Comparison of ENCODE assay signal across 10 cellular contexts in genomic region chr9:121269888-121270254, GRCh38. TPM values are rescaled to one million over a fixed set of nuclear protein-coding genes. Genes with fewer than 3 reads are reported as not detected.
DNase-seq lines count a peak whose midpoint lies in the region; ATAC-seq, FAIRE-seq and TF ChIP-seq lines count a peak whose summit lies in the region.
"Had no signal": no experiment of that assay in that cellular context is flagged by ENCODE, and none has a peak within 500 bp of the region (broad histone marks: within the 10 kb centered on the region; RNA-seq: fewer than 3 reads in every experiment).

No MANE protein-coding gene starts in this region.

- H3K27ac Mint-ChIP-seq in GM23338: no peak overlapping the region
- H3K27ac Mint-ChIP-seq: activated naive CD8-positive, alpha-beta T cell treated with anti-CD3 and anti-CD28 coated beads, Interleukin-2, amount 10 ng/mL, durations not matched to agents 7 days and 5 days had no signal

- H3K4me1 ChIP-seq in GM23338 (ENCODE audit: insufficient read depth): peaks cover 36% of the 10 kb centered on the region
- peaks cover 46% of the 10 kb centered on the region for H3K4me1 ChIP-seq in hepatocyte (ENCODE audit: insufficient read depth)
- peaks cover 38 to 53% of the 10 kb centered on the region in 2 donors for H3K4me1 ChIP-seq in gastrocnemius medialis

- peak overlapping the region; percentile 95 for H3K4me2 ChIP-seq in GM23338
- H3K4me2 ChIP-seq in hepatocyte: peak overlapping the region; percentile 100

- H3K4me1 Mint-ChIP-seq in GM23338: peaks cover 53% of the 10 kb centered on the region

- no peaks in the 10 kb centered on the region; the same call in 1 of the 2 replicates for H4K20me1 ChIP-seq in GM23338 (replicated peaks; ENCODE audit: insufficient read depth)
- no peaks in the 10 kb centered on the region for H4K20me1 ChIP-seq in hepatocyte (ENCODE audit: insufficient read depth, poor library complexity, severe bottlenecking)

- no peaks in the 10 kb centered on the region for H3K9me3 ChIP-seq in hepatocyte (ENCODE audit: low read depth)
- H3K9me3 ChIP-seq in gastrocnemius medialis: no peaks in the 10 kb centered on the region

- no peak for TF ChIP-seq POLR2A in gastrocnemius medialis (IDR thresholded peaks at IDR 0.05)

- 74% methylated on average over 2 of the region's 2 CpGs for WGBS in hepatocyte (ENCODE audit: low lambda C conversion rate, missing lambda C conversion rate)

- H3F3A ChIP-seq in GM23338 (replicated peaks; ENCODE audit: low read depth): peaks cover 6% of the 10 kb centered on the region

- H3K4me3 Mint-ChIP-seq in GM23338: peak overlapping the region; percentile 71

- intact Hi-C loops in gastrocnemius medialis (cut with DNase I; ENCODE audit: low total_unique reads): loop anchor here (2.0 to 5.0 kb wide), 2 partner anchors 17 to 68 kb away; partner anchors contain the start of gene RAB14

- no peak for FAIRE-seq in urothelium cell line (lab: Jason Lieb, UNC)

- H3K27me3 ChIP-seq in GM23338 (ENCODE audit: insufficient read depth) (peaks cover 44% of the 10 kb centered on the region), hepatocyte (no peaks in the 10 kb centered on the region), gastrocnemius medialis (no peaks in the 10 kb centered on the region)

- in situ Hi-C loops in astrocyte of the cerebellum (cut with HindIII; ENCODE audit: low sequenced_read_pairs): no loop called here
- in situ Hi-C loops in gastrocnemius medialis (cut with MboI; ENCODE audit: low sequenced_read_pairs in 4 of 4): loop anchor here in 2 of 4 donors (10.0 kb wide), 2 partner anchors 55 to 105 kb away; partner anchors contain the start of gene STOM (in 1 of the 2)

- H2AFZ ChIP-seq in GM23338: peak overlapping the region; percentile 94; the same call in 1 of the 2 replicates
- H2AFZ ChIP-seq in hepatocyte: no peak overlapping the region

- H3K4me3 ChIP-seq in GM23338 (peak overlapping the region; percentile 92), astrocyte of the cerebellum (ENCODE audit: low read depth, low read length) (peak overlapping the region; percentile 85), hepatocyte (peak overlapping the region; percentile 100), gastrocnemius medialis (peak overlapping the region; percentile 75 to 95 (median 84))

- no peaks in the 10 kb centered on the region for H3K36me3 Mint-ChIP-seq in GM23338 (ENCODE audit: low read depth)
- H3K36me3 Mint-ChIP-seq: activated naive CD8-positive, alpha-beta T cell treated with anti-CD3 and anti-CD28 coated beads, Interleukin-2, amount 10 ng/mL, durations not matched to agents 7 days and 5 days had no signal

- DNase-seq in GM23338 (ENCODE audit: low spot score) (no peak), astrocyte of the cerebellum (ENCODE audit: low read depth) (no peak), hepatocyte (ENCODE audit: low spot score) (no peak), gastrocnemius medialis (no peak), LoVo (ENCODE audit: low spot score) (no peak), NCI-H1417 treated with DMSO at 0.1 percent for 48 hours (lab: John Stamatoyannopoulos, UW) (no peak), urothelium cell line (ENCODE audit: low spot score) (no peak)
- DNase-seq: activated naive CD8-positive, alpha-beta T cell treated with anti-CD3 and anti-CD28 coated beads, Interleukin-2, amount 10 ng/mL, durations not matched to agents 7 days and 5 days; NCI-H2171 had no signal

- no peak for ATAC-seq in GM23338
- no peak for ATAC-seq in gastrocnemius medialis
- ATAC-seq in HG03457 (IDR thresholded peaks at IDR 0.05; ENCODE audit: unreplicated experiment): no peak

- H3K36me3 ChIP-seq in GM23338 (ENCODE audit: insufficient read depth) (no peaks in the 10 kb centered on the region), hepatocyte (replicated peaks; ENCODE audit: insufficient read depth, low read depth) (no peaks in the 10 kb centered on the region), gastrocnemius medialis (no peaks in the 10 kb centered on the region)

- H3K27ac ChIP-seq in GM23338 (ENCODE audit: low read depth): no peak overlapping the region
- peak overlapping the region; percentile 93 for H3K27ac ChIP-seq in hepatocyte
- peak overlapping the region; percentile 65 to 81 (median 73) for H3K27ac ChIP-seq in gastrocnemius medialis

- H3K79me2 ChIP-seq in GM23338 (replicated peaks; ENCODE audit: insufficient read depth): peaks cover 6% of the 10 kb centered on the region
- peaks cover 59% of the 10 kb centered on the region for H3K79me2 ChIP-seq in hepatocyte

- no peaks in the 10 kb centered on the region for H3K9me3 Mint-ChIP-seq in GM23338
- H3K9me3 Mint-ChIP-seq: activated naive CD8-positive, alpha-beta T cell treated with anti-CD3 and anti-CD28 coated beads, Interleukin-2, amount 10 ng/mL, durations not matched to agents 7 days and 5 days had no signal

- H3K27me3 Mint-ChIP-seq in GM23338 (ENCODE audit: insufficient read depth, low read depth, poor library complexity): peaks cover 16% of the 10 kb centered on the region

- H3K9me2 ChIP-seq in GM23338 (ENCODE audit: insufficient read depth): no peaks in the 10 kb centered on the region
- H3K9me2 ChIP-seq in hepatocyte (replicated peaks; ENCODE audit: insufficient read depth): no peaks in the 10 kb centered on the region

- TF ChIP-seq CTCF in GM23338 (conservative IDR thresholded peaks at IDR 0.05; ENCODE audit: low read depth in 2 of 2): no peak
- no peak for TF ChIP-seq CTCF in astrocyte of the cerebellum (IDR thresholded peaks at IDR 0.05; ENCODE audit: low read depth, low read length, missing control alignments)
- TF ChIP-seq CTCF in hepatocyte (IDR thresholded peaks at IDR 0.05; ENCODE audit: poor library complexity): no peak
- TF ChIP-seq CTCF in gastrocnemius medialis (IDR thresholded peaks at IDR 0.05 in 4 of 5, conservative IDR thresholded peaks at IDR 0.05 in 1 of 5): no peak

TF ChIP-seq in GM23338, 12 proteins besides CTCF, POLR2A, EP300 and RAD21:
- TF ChIP-seq JUNB (IDR thresholded peaks at IDR 0.05; ENCODE audit: unreplicated experiment) (no peak), POLR2AphosphoS5 (IDR thresholded peaks at IDR 0.05; ENCODE audit: low read depth) (no peak), ETS1 (IDR thresholded peaks at IDR 0.05) (no peak), REST (IDR thresholded peaks at IDR 0.05; ENCODE audit: unreplicated experiment) (no peak), CREB1 (CRISPR knock-in tag; IDR thresholded peaks at IDR 0.05; ENCODE audit: low read depth) (no peak), STAT1 (IDR thresholded peaks at IDR 0.05; ENCODE audit: unreplicated experiment) (no peak), EZH2phosphoT487 (IDR thresholded peaks at IDR 0.05; ENCODE audit: unreplicated experiment) (no peak), ZNF114 (CRISPR knock-in tag; IDR thresholded peaks at IDR 0.05) (no peak)

RNA-seq across cellular contexts. Expression of gene GSN, which starts 1.9 kb away (rescaled TPM):
- total RNA-seq in GM23338 (2014; rRNA removed; shearing (Covaris generic)): 85.7 and 101 TPM in 2 replicates
- polyA plus RNA-seq in GM23338 (2016; fragmentation: Nextera tagmentation; extraction: Ambion mirVana) (30.2 and 38.3 TPM in 2 replicates), hepatocyte (321 and 404 TPM in 2 replicates)
- total RNA-seq in hepatocyte (369 and 396 TPM in 2 replicates), gastrocnemius medialis (100 to 1,000 TPM; 487 to 785 (median 662) TPM)
